ENCODE assay signal across 1 cellular context in the genomic region with DNA sequence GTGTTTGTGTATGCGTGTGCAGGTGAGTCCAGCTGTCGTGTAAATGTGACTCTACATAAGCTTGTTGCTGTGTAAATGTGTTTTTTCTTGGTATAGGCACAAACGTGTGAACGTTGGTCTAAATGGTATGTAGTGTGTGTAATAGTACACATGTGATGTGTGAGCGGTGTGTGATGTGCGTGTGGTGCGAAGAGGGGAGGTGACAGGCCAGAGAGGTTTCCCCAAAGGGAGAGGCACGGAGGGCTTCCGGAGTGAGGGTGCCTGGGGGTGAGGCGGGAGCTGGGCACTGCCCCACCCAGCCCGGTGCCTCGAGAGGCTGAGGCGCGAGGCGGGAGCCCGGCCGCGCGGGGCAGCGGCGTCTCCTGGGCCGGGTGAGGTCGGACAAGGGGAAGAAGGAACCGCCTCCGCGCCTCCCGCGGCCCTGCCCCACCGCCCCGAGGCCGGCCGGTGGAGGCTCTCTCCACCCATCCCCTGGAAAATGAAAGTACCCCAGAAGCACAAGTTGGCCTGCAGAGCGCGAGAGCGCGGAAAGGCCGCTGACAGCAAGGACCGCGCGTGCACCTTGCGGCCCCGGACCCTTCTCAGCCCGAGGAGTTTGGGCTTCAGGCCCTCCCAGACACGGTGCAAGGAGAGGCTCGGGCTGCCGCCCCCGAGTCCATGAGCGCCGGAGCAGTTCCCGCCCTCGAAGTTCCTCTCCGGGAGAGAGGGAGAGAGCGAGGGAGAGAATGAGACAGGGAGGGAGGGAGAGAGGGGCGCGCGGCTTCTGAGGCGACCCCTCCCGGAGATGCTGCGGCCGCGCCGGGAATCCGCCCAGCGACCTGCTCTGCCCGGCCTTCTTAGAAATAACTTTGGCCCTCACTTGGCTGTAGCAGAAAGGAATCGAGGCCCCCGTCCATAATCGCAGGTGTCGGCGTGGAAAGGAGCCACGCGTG.
TF ChIP-seq lines count a peak whose summit lies in the region.

No MANE protein-coding gene starts in this region.

TF ChIP-seq in HepG2, 621 proteins besides CTCF, POLR2A, EP300 and RAD21 (continued from another document):
- TF ChIP-seq IRX3 (CRISPR knock-in tag; IDR thresholded peaks at IDR 0.05; ENCODE audit: borderline replicate concordance, low read depth) = no peak
- TF ChIP-seq ZNF430 (CRISPR knock-in tag; IDR thresholded peaks at IDR 0.05) = no peak
- no peak for TF ChIP-seq SMARCC2 (IDR thresholded peaks at IDR 0.05)
- no peak for TF ChIP-seq ZNF558 (CRISPR knock-in tag; IDR thresholded peaks at IDR 0.05; ENCODE audit: borderline replicate concordance)
- TF ChIP-seq, protein P1, sequence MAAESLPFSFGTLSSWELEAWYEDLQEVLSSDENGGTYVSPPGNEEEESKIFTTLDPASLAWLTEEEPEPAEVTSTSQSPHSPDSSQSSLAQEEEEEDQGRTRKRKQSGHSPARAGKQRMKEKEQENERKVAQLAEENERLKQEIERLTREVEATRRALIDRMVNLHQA (CRISPR knock-in tag; IDR thresholded peaks at IDR 0.05) = no peak
- 0 out of 2 replicates have a peak, but pooled peaks have one; percentile 31 for TF ChIP-seq ZNF274 (CRISPR knock-in tag; IDR thresholded peaks at IDR 0.05)
- no peak for TF ChIP-seq ZNF747 (CRISPR knock-in tag; IDR thresholded peaks at IDR 0.05; ENCODE audit: borderline replicate concordance)
- no peak for TF ChIP-seq SMC3 (IDR thresholded peaks at IDR 0.05; ENCODE audit: low read length)
- no peak for TF ChIP-seq NFYB (CRISPR knock-in tag; IDR thresholded peaks at IDR 0.05)
- TF ChIP-seq AHR (CRISPR knock-in tag; IDR thresholded peaks at IDR 0.05) = no peak
- TF ChIP-seq, protein P2, sequence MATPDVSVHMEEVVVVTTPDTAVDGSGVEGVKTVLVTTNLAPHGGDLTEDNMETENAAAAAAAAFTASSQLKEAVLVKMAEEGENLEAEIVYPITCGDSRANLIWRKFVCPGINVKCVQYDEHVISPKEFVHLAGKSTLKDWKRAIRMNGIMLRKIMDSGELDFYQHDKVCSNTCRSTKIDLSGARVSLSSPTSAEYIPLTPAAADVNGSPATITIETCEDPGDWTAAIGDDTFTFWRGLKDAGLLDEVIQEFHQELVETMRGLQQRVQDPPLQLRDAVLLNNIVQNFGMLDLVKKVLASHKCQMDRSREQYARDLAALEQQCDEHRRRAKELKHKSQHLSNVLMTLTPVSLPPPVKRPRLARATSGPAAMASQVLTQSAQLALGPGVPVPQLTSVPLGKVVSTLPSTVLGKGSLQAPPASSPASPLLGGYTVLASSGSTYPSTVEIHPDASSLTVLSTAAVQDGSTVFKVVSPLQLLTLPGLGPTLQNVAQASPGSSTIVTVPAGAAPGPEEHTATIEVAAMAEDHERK (CRISPR knock-in tag; IDR thresholded peaks at IDR 0.05; ENCODE audit: low read depth) = no peak
- no peak for TF ChIP-seq CENPT (CRISPR knock-in tag; IDR thresholded peaks at IDR 0.05; ENCODE audit: low read depth)
- no peak for TF ChIP-seq MTF1 (CRISPR knock-in tag; IDR thresholded peaks at IDR 0.05)
- no peak for TF ChIP-seq GATA4 (IDR thresholded peaks at IDR 0.05; ENCODE audit: borderline replicate concordance, low read depth)
- 0 out of 2 replicates have a peak, but pooled peaks have one; percentile 56 for TF ChIP-seq ZNF598 (CRISPR knock-in tag; IDR thresholded peaks at IDR 0.05; ENCODE audit: borderline replicate concordance)
- TF ChIP-seq, protein P3, sequence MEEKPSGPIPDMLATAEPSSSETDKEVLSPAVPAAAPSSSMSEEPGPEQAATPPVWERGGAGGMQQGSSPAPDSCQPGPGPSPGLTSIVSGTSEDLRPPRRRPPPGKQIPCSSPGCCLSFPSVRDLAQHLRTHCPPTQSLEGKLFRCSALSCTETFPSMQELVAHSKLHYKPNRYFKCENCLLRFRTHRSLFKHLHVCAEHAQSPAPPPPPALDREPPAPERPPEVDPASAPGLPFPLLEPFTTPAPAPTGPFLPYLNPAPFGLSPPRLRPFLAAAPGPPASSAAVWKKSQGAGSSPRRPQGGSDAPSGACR (CRISPR knock-in tag; IDR thresholded peaks at IDR 0.05) = no peak
- no peak for TF ChIP-seq ZNF674 (CRISPR knock-in tag; IDR thresholded peaks at IDR 0.05; ENCODE audit: low read depth)
- no peak for TF ChIP-seq KDM6A (CRISPR knock-in tag; IDR thresholded peaks at IDR 0.05; ENCODE audit: low read depth)
- no peak for TF ChIP-seq HNF4A (CRISPR knock-in tag; IDR thresholded peaks at IDR 0.05)
- TF ChIP-seq CREM (IDR thresholded peaks at IDR 0.05) = no peak
- TF ChIP-seq CREM (CRISPR knock-in tag; IDR thresholded peaks at IDR 0.05) = no peak
- TF ChIP-seq, protein P4, sequence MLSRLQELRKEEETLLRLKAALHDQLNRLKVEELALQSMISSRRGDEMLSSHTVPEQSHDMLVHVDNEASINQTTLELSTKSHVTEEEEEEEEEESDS (CRISPR knock-in tag; IDR thresholded peaks at IDR 0.05; ENCODE audit: borderline replicate concordance) = no peak
- TF ChIP-seq NFKB2 (CRISPR knock-in tag; IDR thresholded peaks at IDR 0.05; ENCODE audit: borderline replicate concordance) = no peak
- TF ChIP-seq, protein P5, sequence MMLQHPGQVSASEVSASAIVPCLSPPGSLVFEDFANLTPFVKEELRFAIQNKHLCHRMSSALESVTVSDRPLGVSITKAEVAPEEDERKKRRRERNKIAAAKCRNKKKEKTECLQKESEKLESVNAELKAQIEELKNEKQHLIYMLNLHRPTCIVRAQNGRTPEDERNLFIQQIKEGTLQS (CRISPR knock-in tag; IDR thresholded peaks at IDR 0.05) = no peak
- TF ChIP-seq ZFX (CRISPR knock-in tag; IDR thresholded peaks at IDR 0.05; ENCODE audit: low read depth) = peak; percentile 52
- TF ChIP-seq, protein P6, sequence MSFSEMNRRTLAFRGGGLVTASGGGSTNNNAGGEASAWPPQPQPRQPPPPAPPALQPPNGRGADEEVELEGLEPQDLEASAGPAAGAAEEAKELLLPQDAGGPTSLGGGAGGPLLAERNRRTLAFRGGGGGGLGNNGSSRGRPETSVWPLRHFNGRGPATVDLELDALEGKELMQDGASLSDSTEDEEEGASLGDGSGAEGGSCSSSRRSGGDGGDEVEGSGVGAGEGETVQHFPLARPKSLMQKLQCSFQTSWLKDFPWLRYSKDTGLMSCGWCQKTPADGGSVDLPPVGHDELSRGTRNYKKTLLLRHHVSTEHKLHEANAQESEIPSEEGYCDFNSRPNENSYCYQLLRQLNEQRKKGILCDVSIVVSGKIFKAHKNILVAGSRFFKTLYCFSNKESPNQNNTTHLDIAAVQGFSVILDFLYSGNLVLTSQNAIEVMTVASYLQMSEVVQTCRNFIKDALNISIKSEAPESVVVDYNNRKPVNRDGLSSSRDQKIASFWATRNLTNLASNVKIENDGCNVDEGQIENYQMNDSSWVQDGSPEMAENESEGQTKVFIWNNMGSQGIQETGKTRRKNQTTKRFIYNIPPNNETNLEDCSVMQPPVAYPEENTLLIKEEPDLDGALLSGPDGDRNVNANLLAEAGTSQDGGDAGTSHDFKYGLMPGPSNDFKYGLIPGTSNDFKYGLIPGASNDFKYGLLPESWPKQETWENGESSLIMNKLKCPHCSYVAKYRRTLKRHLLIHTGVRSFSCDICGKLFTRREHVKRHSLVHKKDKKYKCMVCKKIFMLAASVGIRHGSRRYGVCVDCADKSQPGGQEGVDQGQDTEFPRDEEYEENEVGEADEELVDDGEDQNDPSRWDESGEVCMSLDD (CRISPR knock-in tag; IDR thresholded peaks at IDR 0.05; ENCODE audit: borderline replicate concordance) = peak; percentile 50; the same call in 1 of the 2 replicates
- TF ChIP-seq ZNF343 (CRISPR knock-in tag; IDR thresholded peaks at IDR 0.05) = 0 out of 2 replicates have a peak, but pooled peaks have one; percentile 28
- TF ChIP-seq ZNF44 (CRISPR knock-in tag; IDR thresholded peaks at IDR 0.05) = no peak
- TF ChIP-seq ARNTL (CRISPR knock-in tag; IDR thresholded peaks at IDR 0.05) = no peak
- TF ChIP-seq KLF15 (CRISPR knock-in tag; IDR thresholded peaks at IDR 0.05; ENCODE audit: borderline replicate concordance) = no peak
- TF ChIP-seq TAF15 (IDR thresholded peaks at IDR 0.05; ENCODE audit: low read depth, low read length, poor library complexity, severe bottlenecking) = no peak
- TF ChIP-seq, protein P7, sequence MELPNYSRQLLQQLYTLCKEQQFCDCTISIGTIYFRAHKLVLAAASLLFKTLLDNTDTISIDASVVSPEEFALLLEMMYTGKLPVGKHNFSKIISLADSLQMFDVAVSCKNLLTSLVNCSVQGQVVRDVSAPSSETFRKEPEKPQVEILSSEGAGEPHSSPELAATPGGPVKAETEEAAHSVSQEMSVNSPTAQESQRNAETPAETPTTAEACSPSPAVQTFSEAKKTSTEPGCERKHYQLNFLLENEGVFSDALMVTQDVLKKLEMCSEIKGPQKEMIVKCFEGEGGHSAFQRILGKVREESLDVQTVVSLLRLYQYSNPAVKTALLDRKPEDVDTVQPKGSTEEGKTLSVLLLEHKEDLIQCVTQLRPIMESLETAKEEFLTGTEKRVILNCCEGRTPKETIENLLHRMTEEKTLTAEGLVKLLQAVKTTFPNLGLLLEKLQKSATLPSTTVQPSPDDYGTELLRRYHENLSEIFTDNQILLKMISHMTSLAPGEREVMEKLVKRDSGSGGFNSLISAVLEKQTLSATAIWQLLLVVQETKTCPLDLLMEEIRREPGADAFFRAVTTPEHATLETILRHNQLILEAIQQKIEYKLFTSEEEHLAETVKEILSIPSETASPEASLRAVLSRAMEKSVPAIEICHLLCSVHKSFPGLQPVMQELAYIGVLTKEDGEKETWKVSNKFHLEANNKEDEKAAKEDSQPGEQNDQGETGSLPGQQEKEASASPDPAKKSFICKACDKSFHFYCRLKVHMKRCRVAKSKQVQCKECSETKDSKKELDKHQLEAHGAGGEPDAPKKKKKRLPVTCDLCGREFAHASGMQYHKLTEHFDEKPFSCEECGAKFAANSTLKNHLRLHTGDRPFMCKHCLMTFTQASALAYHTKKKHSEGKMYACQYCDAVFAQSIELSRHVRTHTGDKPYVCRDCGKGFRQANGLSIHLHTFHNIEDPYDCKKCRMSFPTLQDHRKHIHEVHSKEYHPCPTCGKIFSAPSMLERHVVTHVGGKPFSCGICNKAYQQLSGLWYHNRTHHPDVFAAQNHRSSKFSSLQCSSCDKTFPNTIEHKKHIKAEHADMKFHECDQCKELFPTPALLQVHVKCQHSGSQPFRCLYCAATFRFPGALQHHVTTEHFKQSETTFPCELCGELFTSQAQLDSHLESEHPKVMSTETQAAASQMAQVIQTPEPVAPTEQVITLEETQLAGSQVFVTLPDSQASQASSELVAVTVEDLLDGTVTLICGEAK (IDR thresholded peaks at IDR 0.05) = no peak
- TF ChIP-seq, protein P7 (CRISPR knock-in tag; IDR thresholded peaks at IDR 0.05) = no peak
- TF ChIP-seq MLLT10 (CRISPR knock-in tag; IDR thresholded peaks at IDR 0.05) = no peak
- no peak for TF ChIP-seq ZBTB3 (CRISPR knock-in tag; IDR thresholded peaks at IDR 0.05; ENCODE audit: borderline replicate concordance, low read depth)
- TF ChIP-seq HIVEP1 (CRISPR knock-in tag; IDR thresholded peaks at IDR 0.05) = no peak
- TF ChIP-seq, protein P8, sequence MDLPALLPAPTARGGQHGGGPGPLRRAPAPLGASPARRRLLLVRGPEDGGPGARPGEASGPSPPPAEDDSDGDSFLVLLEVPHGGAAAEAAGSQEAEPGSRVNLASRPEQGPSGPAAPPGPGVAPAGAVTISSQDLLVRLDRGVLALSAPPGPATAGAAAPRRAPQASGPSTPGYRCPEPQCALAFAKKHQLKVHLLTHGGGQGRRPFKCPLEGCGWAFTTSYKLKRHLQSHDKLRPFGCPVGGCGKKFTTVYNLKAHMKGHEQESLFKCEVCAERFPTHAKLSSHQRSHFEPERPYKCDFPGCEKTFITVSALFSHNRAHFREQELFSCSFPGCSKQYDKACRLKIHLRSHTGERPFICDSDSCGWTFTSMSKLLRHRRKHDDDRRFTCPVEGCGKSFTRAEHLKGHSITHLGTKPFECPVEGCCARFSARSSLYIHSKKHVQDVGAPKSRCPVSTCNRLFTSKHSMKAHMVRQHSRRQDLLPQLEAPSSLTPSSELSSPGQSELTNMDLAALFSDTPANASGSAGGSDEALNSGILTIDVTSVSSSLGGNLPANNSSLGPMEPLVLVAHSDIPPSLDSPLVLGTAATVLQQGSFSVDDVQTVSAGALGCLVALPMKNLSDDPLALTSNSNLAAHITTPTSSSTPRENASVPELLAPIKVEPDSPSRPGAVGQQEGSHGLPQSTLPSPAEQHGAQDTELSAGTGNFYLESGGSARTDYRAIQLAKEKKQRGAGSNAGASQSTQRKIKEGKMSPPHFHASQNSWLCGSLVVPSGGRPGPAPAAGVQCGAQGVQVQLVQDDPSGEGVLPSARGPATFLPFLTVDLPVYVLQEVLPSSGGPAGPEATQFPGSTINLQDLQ (CRISPR knock-in tag; IDR thresholded peaks at IDR 0.05) = no peak
- no peak for TF ChIP-seq NFYC (CRISPR knock-in tag; IDR thresholded peaks at IDR 0.05)
